Comparison of ENCODE assay signal across 2 cellular contexts in the genomic region with DNA sequence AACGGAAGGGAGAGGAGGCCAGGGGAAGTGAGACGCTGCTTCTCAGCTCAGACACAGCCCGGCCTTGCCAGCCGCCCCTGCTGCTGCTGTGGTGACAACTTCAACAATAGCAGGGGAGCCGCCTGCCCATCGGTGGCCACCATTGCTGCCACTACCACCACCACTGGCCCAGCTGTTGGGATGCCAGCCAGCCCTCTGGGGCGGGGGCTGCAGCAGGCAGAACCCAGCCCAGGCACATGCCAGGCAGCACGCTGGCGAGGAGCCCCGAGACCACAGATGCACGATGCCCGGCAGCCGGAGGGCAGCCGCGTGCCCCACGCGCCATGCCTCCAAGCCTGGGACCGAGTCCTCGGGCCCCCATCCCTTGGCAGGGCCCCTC.
TF ChIP-seq lines count a peak whose summit lies in the region.

No MANE protein-coding gene starts in this region.

TF ChIP-seq in HEK293, 187 proteins besides CTCF, POLR2A, EP300 and RAD21:
- no peak for TF ChIP-seq ZNF521 (tag by site-specific recombination; IDR thresholded peaks at IDR 0.05)
- TF ChIP-seq ZNF23 (tag by site-specific recombination; IDR thresholded peaks at IDR 0.05; ENCODE audit: borderline replicate concordance) = no peak
- TF ChIP-seq GLIS1 (tag by site-specific recombination; IDR thresholded peaks at IDR 0.05) = no peak
- peak; percentile 39; the same call in 1 of the 2 replicates for TF ChIP-seq HIC1 (tag by site-specific recombination; IDR thresholded peaks at IDR 0.05)

TF ChIP-seq in HepG2, 621 proteins besides CTCF, POLR2A, EP300 and RAD21:
- 0 out of 2 replicates have a peak, but pooled peaks have one; percentile 60 for TF ChIP-seq ZBTB38 (CRISPR knock-in tag; IDR thresholded peaks at IDR 0.05)
- peak; percentile 64 for TF ChIP-seq AGO2 (optimal IDR thresholded peaks at IDR 0.05; ENCODE audit: low read depth, low read length)
- TF ChIP-seq RBFOX2 (IDR thresholded peaks at IDR 0.05; ENCODE audit: low read depth, low read length) = peak; percentile 63
- 0 out of 2 replicates have a peak, but pooled peaks have one; percentile 25 for TF ChIP-seq ZBTB33 (CRISPR knock-in tag; IDR thresholded peaks at IDR 0.05)
- TF ChIP-seq, protein P1, sequence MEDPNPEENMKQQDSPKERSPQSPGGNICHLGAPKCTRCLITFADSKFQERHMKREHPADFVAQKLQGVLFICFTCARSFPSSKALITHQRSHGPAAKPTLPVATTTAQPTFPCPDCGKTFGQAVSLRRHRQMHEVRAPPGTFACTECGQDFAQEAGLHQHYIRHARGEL (CRISPR knock-in tag; IDR thresholded peaks at IDR 0.05) = 0 out of 2 replicates have a peak, but pooled peaks have one; percentile 30
- no peak for TF ChIP-seq ZNF136 (CRISPR knock-in tag; IDR thresholded peaks at IDR 0.05; ENCODE audit: low read depth)
- peak; percentile 53; the same call in 1 of the 2 replicates for TF ChIP-seq HNRNPL (IDR thresholded peaks at IDR 0.05; ENCODE audit: low read depth, low read length)
- no peak for TF ChIP-seq RFX5 (IDR thresholded peaks at IDR 0.05; ENCODE audit: low read depth, low read length)
